In genomic region chr2:136306801-136307200, GRCh38 we compare ENCODE assay signal across 20 cellular contexts.
"Had no signal": no experiment of that assay in that cellular context is flagged by ENCODE, and none has a peak within 500 bp of the region (broad histone marks: within the 10 kb centered on the region; RNA-seq: fewer than 3 reads in every experiment).

No MANE protein-coding gene starts in this region.

- H3K27ac ChIP-seq: foreskin keratinocyte, left ventricle myocardium inferior, lower lobe of right lung, ovary, right atrium auricular region, sigmoid colon, skin epidermis, thyroid gland had no signal

- H3K27ac Mint-ChIP-seq: mesothelial cell of epicardium, type B pancreatic cell had no signal

- ATAC-seq: foreskin keratinocyte, left cardiac atrium, lower lobe of right lung, natural killer cell had no signal

- H3K4me3 ChIP-seq: left ventricle myocardium inferior, lower lobe of right lung, ovary, right atrium auricular region, sigmoid colon, skin epidermis, thyroid gland had no signal

- H3K9me3 Mint-ChIP-seq: immature natural killer cell, memory B cell, mesothelial cell of epicardium, natural killer cell, type B pancreatic cell had no signal

- DNase-seq: dermis blood vessel endothelial cell; erythroblast; foreskin keratinocyte; immature natural killer cell; left cardiac atrium; left ventricle myocardium inferior; lower lobe of right lung; natural killer cell; ovary; sigmoid colon; stimulated activated CD4-positive, alpha-beta T cell treated with anti-CD3 and anti-CD28 coated beads, Interleukin-2, amount 100 ng/mL, for 24 hours; stimulated activated CD4-positive, alpha-beta T cell treated with anti-CD3 and anti-CD28 coated beads, Interleukin-4, amount 100 ng/mL, for 4 hours; stimulated activated naive CD4-positive, alpha-beta T cell; thyroid gland had no signal

- H3K36me3 ChIP-seq: left ventricle myocardium inferior, lower lobe of right lung, ovary, right atrium auricular region, sigmoid colon, thyroid gland had no signal

- H3K4me3 Mint-ChIP-seq: immature natural killer cell, memory B cell, mesothelial cell of epicardium, natural killer cell, neural crest cell, type B pancreatic cell had no signal

- H3K9me3 ChIP-seq: left ventricle myocardium inferior, lower lobe of right lung, ovary, right atrium auricular region, sigmoid colon, thyroid gland had no signal

- H3K4me1 ChIP-seq: foreskin keratinocyte, left ventricle myocardium inferior, lower lobe of right lung, right atrium auricular region, sigmoid colon had no signal

- H3K36me3 Mint-ChIP-seq: immature natural killer cell, mesothelial cell of epicardium, natural killer cell, type B pancreatic cell had no signal

- H3K27me3 ChIP-seq: foreskin keratinocyte, ovary, right atrium auricular region, thyroid gland had no signal
